In the genomic region with DNA sequence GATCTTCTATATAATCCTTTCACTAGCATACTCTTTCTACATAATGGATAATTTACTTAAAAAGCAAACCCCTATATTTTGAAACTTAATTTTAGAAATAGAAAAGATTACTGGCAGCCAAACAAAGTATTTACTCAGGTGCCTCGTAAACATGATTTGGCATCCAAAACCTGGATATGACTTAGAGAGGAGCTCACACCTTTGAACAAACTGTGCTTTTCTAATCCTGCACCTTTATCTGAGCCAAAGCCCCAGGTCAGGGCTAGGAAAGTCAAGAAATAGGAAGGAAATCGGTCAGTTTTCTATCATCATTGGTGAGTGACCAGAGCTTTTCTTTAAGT, we compare ENCODE assay signal across 14 cellular contexts.
A peak's percentile ranks its signal among the peaks of the same experiment; 100 is the strongest.
DNase-seq lines count a peak whose midpoint lies in the region; ATAC-seq, FAIRE-seq and TF ChIP-seq lines count a peak whose summit lies in the region.
"Had no signal": no experiment of that assay in that cellular context is flagged by ENCODE, and none has a peak within 500 bp of the region (broad histone marks: within the 10 kb centered on the region; RNA-seq: fewer than 3 reads in every experiment).

No MANE protein-coding gene starts in this region.

- CTCF ChIA-PET in Calu3 (lab: Charles Lee): interaction anchor here (0.7 to 1.9 kb wide), 4 partner anchors 10 to 454 kb away, joined by 3 to 5 read pairs (median 4); no protein-coding TSS in a partner anchor

- intact Hi-C loops in Calu3 (cut with micrococcal nuclease; ENCODE audit: unreplicated experiment) (no loop called here), gastrocnemius medialis (cut with DNase I; ENCODE audit: low total_unique reads) (loop anchor here (10.0 kb wide), 1 partner anchor 362 kb away; no protein-coding TSS in a partner anchor)

- H3K4me3 Mint-ChIP-seq in Calu3 (ENCODE audit: low read depth, unreplicated experiment) (peak overlapping the region; percentile 0), progenitor cell of endocrine pancreas (ENCODE audit: low read depth) (no peak overlapping the region)
- H3K4me3 Mint-ChIP-seq: activated naive CD8-positive, alpha-beta T cell treated with anti-CD3 and anti-CD28 coated beads, Interleukin-2, amount 50 U/mL, for 24 hours; dendritic cell treated with granulocyte-macrophage colony-stimulating factor and Interleukin-4, amounts not matched to agents 40 ng/mL and 50 ng/mL, for 4 days had no signal

- TF ChIP-seq POLR2A in gastrocnemius medialis (IDR thresholded peaks at IDR 0.05): no peak

- no peaks in the 10 kb centered on the region for H3K36me3 Mint-ChIP-seq in Calu3 (ENCODE audit: insufficient read depth, unreplicated experiment)
- H3K36me3 Mint-ChIP-seq in progenitor cell of endocrine pancreas (ENCODE audit: insufficient read depth): no peaks in the 10 kb centered on the region

- ATAC-seq in RWPE2 (ENCODE audit: low read depth) (peak; percentile 55), foreskin keratinocyte (peak; percentile 11), gastrocnemius medialis (peak in 1 of 2 donors; percentile 70)
- ATAC-seq: activated naive CD8-positive, alpha-beta T cell treated with anti-CD3 and anti-CD28 coated beads, Interleukin-2, amount 50 U/mL, for 24 hours had no signal

- H3K4me1 Mint-ChIP-seq in Calu3 (ENCODE audit: low read depth, unreplicated experiment) (peaks cover 31% of the 10 kb centered on the region), progenitor cell of endocrine pancreas (ENCODE audit: low read depth) (peaks cover 15% of the 10 kb centered on the region)
- H3K4me1 Mint-ChIP-seq: activated naive CD8-positive, alpha-beta T cell treated with anti-CD3 and anti-CD28 coated beads, Interleukin-2, amount 50 U/mL, for 24 hours had no signal

- H3K27me3 ChIP-seq in RWPE2 (ENCODE audit: insufficient read depth, poor library complexity, severe bottlenecking): no peaks in the 10 kb centered on the region
- no peaks in the 10 kb centered on the region for H3K27me3 ChIP-seq in foreskin keratinocyte
- no peaks in the 10 kb centered on the region for H3K27me3 ChIP-seq in gastrocnemius medialis
- H3K27me3 ChIP-seq: heart right ventricle had no signal

- in situ Hi-C loops in gastrocnemius medialis (cut with MboI; ENCODE audit: low sequenced_read_pairs in 4 of 4): no loop called here

- no peak for FAIRE-seq in HTR-8/SVneo (lab: Jason Lieb, UNC)

- H3K27ac ChIP-seq in RWPE2 (ENCODE audit: poor library complexity, severe bottlenecking): peak overlapping the region; percentile 99
- peak overlapping the region; percentile 46 for H3K27ac ChIP-seq in foreskin keratinocyte
- H3K27ac ChIP-seq in gastrocnemius medialis: peak overlapping the region; percentile 47 to 69 (median 58)
- H3K27ac ChIP-seq: KMS-11 had no signal

- H3K9me3 ChIP-seq in RWPE2 (ENCODE audit: severe bottlenecking) (no peaks in the 10 kb centered on the region), gastrocnemius medialis (no peaks in the 10 kb centered on the region)
- H3K9me3 ChIP-seq: heart right ventricle had no signal

- no peaks in the 10 kb centered on the region for H3K36me3 ChIP-seq in RWPE2 (ENCODE audit: low read depth)
- H3K36me3 ChIP-seq in gastrocnemius medialis: no peaks in the 10 kb centered on the region
- H3K36me3 ChIP-seq: heart right ventricle had no signal

- H3K9me3 Mint-ChIP-seq in Calu3 (ENCODE audit: low read depth, unreplicated experiment): no peaks in the 10 kb centered on the region
- no peaks in the 10 kb centered on the region for H3K9me3 Mint-ChIP-seq in progenitor cell of endocrine pancreas (ENCODE audit: low read depth)
- H3K9me3 Mint-ChIP-seq: activated naive CD8-positive, alpha-beta T cell treated with anti-CD3 and anti-CD28 coated beads, Interleukin-2, amount 50 U/mL, for 24 hours; dendritic cell treated with granulocyte-macrophage colony-stimulating factor and Interleukin-4, amounts not matched to agents 40 ng/mL and 50 ng/mL, for 4 days had no signal

- no TSS peak for BruUV-seq in Calu3 (replicated peaks; lab: Mats Ljungman, UMichigan)

- H3K27ac Mint-ChIP-seq in Calu3 (ENCODE audit: unreplicated experiment) (peak overlapping the region; percentile 25), progenitor cell of endocrine pancreas (no peak overlapping the region)
- H3K27ac Mint-ChIP-seq: activated naive CD8-positive, alpha-beta T cell treated with anti-CD3 and anti-CD28 coated beads, Interleukin-2, amount 50 U/mL, for 24 hours; dendritic cell treated with granulocyte-macrophage colony-stimulating factor and Interleukin-4, amounts not matched to agents 40 ng/mL and 50 ng/mL, for 4 days had no signal

- H3K27me3 Mint-ChIP-seq in Calu3 (ENCODE audit: unreplicated experiment): no peaks in the 10 kb centered on the region
- H3K27me3 Mint-ChIP-seq in progenitor cell of endocrine pancreas: no peaks in the 10 kb centered on the region
- H3K27me3 Mint-ChIP-seq: dendritic cell treated with granulocyte-macrophage colony-stimulating factor and Interleukin-4, amounts not matched to agents 40 ng/mL and 50 ng/mL, for 4 days had no signal

- no peak for DNase-seq in Calu3
- no peak for DNase-seq in RWPE2 (ENCODE audit: low spot score)
- no peak for DNase-seq in foreskin keratinocyte
- no peak for DNase-seq in gastrocnemius medialis
- DNase-seq in progenitor cell of endocrine pancreas (ENCODE audit: low spot score, unreplicated experiment): no peak
- DNase-seq in cerebellar cortex (ENCODE audit: low spot score): no peak
- no peak for DNase-seq in HTR-8/SVneo (ENCODE audit: insufficient read length, low spot score)
- no peak for DNase-seq in superior temporal gyrus (ENCODE audit: extremely low spot score)
- DNase-seq: activated naive CD8-positive, alpha-beta T cell treated with anti-CD3 and anti-CD28 coated beads, Interleukin-2, amount 50 U/mL, for 24 hours; heart right ventricle; NCI-H2107; T-helper 9 cell had no signal

- H3K4me1 ChIP-seq in RWPE2 (ENCODE audit: insufficient read depth, poor library complexity, severe bottlenecking) (peaks cover 51% of the 10 kb centered on the region), foreskin keratinocyte (peaks cover 39% of the 10 kb centered on the region), gastrocnemius medialis (peaks cover 13 to 19% of the 10 kb centered on the region in 2 donors)

- TF ChIP-seq CTCF in Calu3 (IDR thresholded peaks at IDR 0.05; ENCODE audit: unreplicated experiment) (no peak), RWPE2 (IDR thresholded peaks at IDR 0.05; ENCODE audit: poor library complexity, severe bottlenecking) (no peak), foreskin keratinocyte (conservative IDR thresholded peaks at IDR 0.05) (no peak), gastrocnemius medialis (IDR thresholded peaks at IDR 0.05 in 4 of 5, conservative IDR thresholded peaks at IDR 0.05 in 1 of 5) (no peak), progenitor cell of endocrine pancreas (IDR thresholded peaks at IDR 0.05; ENCODE audit: unreplicated experiment) (no peak)

- peak overlapping the region; percentile 2 for H3K4me3 ChIP-seq in RWPE2 (ENCODE audit: severe bottlenecking)
- peak overlapping the region in 1 of 4 donors; percentile 20 for H3K4me3 ChIP-seq in gastrocnemius medialis

Comparison
In these comparisons a context has a peak if more than half of its experiments do, and no peak if none do; other contexts are left out.
1. H3K27ac ChIP-seq: peak in every context shown above with its lines; median percentile 99 in RWPE2; 58 in gastrocnemius medialis; 46 in foreskin keratinocyte.